ENCODE assay signal across 8 cellular contexts in the genomic region with DNA sequence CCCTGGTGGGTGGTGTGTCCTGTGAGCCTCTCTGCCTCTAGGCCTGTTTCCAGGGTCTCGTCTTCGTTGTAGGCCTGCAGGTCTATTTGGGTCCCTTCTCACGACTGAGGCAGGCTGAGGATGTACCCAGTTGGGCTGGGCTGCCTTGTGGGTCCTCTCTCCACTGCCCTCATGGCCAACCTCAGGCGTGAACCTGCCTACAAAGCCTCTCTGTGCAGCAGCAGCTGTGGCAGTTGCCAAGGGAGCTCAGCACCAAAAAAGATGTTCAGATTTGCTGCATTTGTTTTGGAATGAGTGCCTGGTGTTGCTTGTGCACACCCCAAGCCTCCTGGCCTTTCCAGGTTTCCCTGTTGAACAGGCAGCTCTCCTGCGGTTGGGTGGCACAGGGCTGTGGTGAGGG. TPM values are rescaled to one million over a fixed set of nuclear protein-coding genes. Genes with fewer than 3 reads are reported as not detected.
A peak's percentile ranks its signal among the peaks of the same experiment; 100 is the strongest.
DNase-seq lines count a peak whose midpoint lies in the region; ATAC-seq and TF ChIP-seq lines count a peak whose summit lies in the region.
"Had no signal": no experiment of that assay in that cellular context is flagged by ENCODE, and none has a peak within 500 bp of the region (broad histone marks: within the 10 kb centered on the region; RNA-seq: fewer than 3 reads in every experiment).

No MANE protein-coding gene starts in this region.

- H3K27ac Mint-ChIP-seq in T-helper 17 cell = peak overlapping the region; percentile 99
- peak overlapping the region; percentile 33 for H3K27ac Mint-ChIP-seq in stimulated activated memory B cell treated with anti-CD40 and anti-IgM and Interleukin-4, amounts not matched to agents 10 μg/mL and 1 μg/mL and 100 μg/mL, for 72 hours

- peak overlapping the region; percentile 89 for H3K4me2 ChIP-seq in DOHH2 (ENCODE audit: low read length)

- TF ChIP-seq CTCF in DOHH2 (IDR thresholded peaks at IDR 0.05; ENCODE audit: low read depth, low read length, poor library complexity, severe bottlenecking) (no peak), gastroesophageal sphincter (IDR thresholded peaks at IDR 0.05) (no peak), WERI-Rb-1 (IDR thresholded peaks at IDR 0.05; ENCODE audit: low read depth, low read length) (no peak)

- H3K9me3 Mint-ChIP-seq in stimulated activated memory B cell treated with anti-CD40 and anti-IgM and Interleukin-4, amounts not matched to agents 10 μg/mL and 1 μg/mL and 100 μg/mL, for 72 hours = no peaks in the 10 kb centered on the region

- H3K4me3 Mint-ChIP-seq in T-helper 17 cell = peak overlapping the region; percentile 87
- H3K4me3 Mint-ChIP-seq in stimulated activated memory B cell treated with anti-CD40 and anti-IgM and Interleukin-4, amounts not matched to agents 10 μg/mL and 1 μg/mL and 100 μg/mL, for 72 hours = no peak overlapping the region

- WGBS in gastroesophageal sphincter (ENCODE audit: low coverage in 1 of 2), 2 donors = 80 to 100% methylated on average over 1 of the region's 5 CpGs

- peaks cover 100% of the 10 kb centered on the region for H3K4me1 ChIP-seq in DOHH2 (ENCODE audit: control insufficient read depth, low read length)
- H3K4me1 ChIP-seq in gastroesophageal sphincter = peaks cover 31 to 100% (median 76%) of the 10 kb centered on the region in 3 donors

- TF ChIP-seq EP300 in gastroesophageal sphincter (IDR thresholded peaks at IDR 0.05) = no peak

- peaks cover 3% of the 10 kb centered on the region for H3K36me3 Mint-ChIP-seq in T-helper 17 cell (ENCODE audit: low read depth)
- H3K36me3 Mint-ChIP-seq in stimulated activated memory B cell treated with anti-CD40 and anti-IgM and Interleukin-4, amounts not matched to agents 10 μg/mL and 1 μg/mL and 100 μg/mL, for 72 hours = peaks cover 14% of the 10 kb centered on the region

- no peaks in the 10 kb centered on the region for H3K27me3 Mint-ChIP-seq in T-helper 17 cell
- H3K27me3 Mint-ChIP-seq in stimulated activated memory B cell treated with anti-CD40 and anti-IgM and Interleukin-4, amounts not matched to agents 10 μg/mL and 1 μg/mL and 100 μg/mL, for 72 hours = no peaks in the 10 kb centered on the region

- no peaks in the 10 kb centered on the region for H3K9me2 ChIP-seq in DOHH2 (replicated peaks; ENCODE audit: control insufficient read depth, low read length)

- no peak for DNase-seq in T-helper 17 cell
- DNase-seq in KBM-7 = no peak
- DNase-seq in NOMO-1 treated with DMSO at 0.1 percent for 48 hours (lab: John Stamatoyannopoulos, UW; ENCODE audit: unreplicated experiment) = no peak
- no peak for DNase-seq in WERI-Rb-1
- DNase-seq: DMS79 treated with DMSO at 0.1 percent for 48 hours had no signal

- peaks cover 79% of the 10 kb centered on the region for H3K4me1 Mint-ChIP-seq in T-helper 17 cell
- peaks cover 100% of the 10 kb centered on the region for H3K4me1 Mint-ChIP-seq in stimulated activated memory B cell treated with anti-CD40 and anti-IgM and Interleukin-4, amounts not matched to agents 10 μg/mL and 1 μg/mL and 100 μg/mL, for 72 hours

- ATAC-seq in T-helper 17 cell (no peak), gastroesophageal sphincter (no peak)
- ATAC-seq in stimulated activated memory B cell treated with anti-CD40 and anti-IgM and Interleukin-4, amounts not matched to agents 10 μg/mL and 1 μg/mL and 100 μg/mL, for 72 hours = no peak

- peaks cover 23% of the 10 kb centered on the region for H4K20me1 ChIP-seq in DOHH2 (ENCODE audit: control insufficient read depth, insufficient read depth, low read depth, low read length)

- TF ChIP-seq POLR2A in gastroesophageal sphincter (IDR thresholded peaks at IDR 0.05) = no peak

- peaks cover 100% of the 10 kb centered on the region for H3K79me2 ChIP-seq in DOHH2 (ENCODE audit: control insufficient read depth, low read length)

- H3F3A ChIP-seq in DOHH2 (ENCODE audit: control insufficient read depth, insufficient read depth) = peaks cover 58% of the 10 kb centered on the region

- H3K9me3 ChIP-seq in DOHH2 (ENCODE audit: control insufficient read depth, insufficient read depth, low read length) (no peaks in the 10 kb centered on the region), T-helper 17 cell (ENCODE audit: control insufficient read depth, low read length, poor library complexity, severe bottlenecking) (no peaks in the 10 kb centered on the region), gastroesophageal sphincter (no peaks in the 10 kb centered on the region), WERI-Rb-1 (ENCODE audit: severe bottlenecking) (no peaks in the 10 kb centered on the region)

- H3K27me3 ChIP-seq in DOHH2 (ENCODE audit: control insufficient read depth, low read length) (no peaks in the 10 kb centered on the region), gastroesophageal sphincter (no peaks in the 10 kb centered on the region), WERI-Rb-1 (ENCODE audit: insufficient read depth, low read depth, severe bottlenecking) (no peaks in the 10 kb centered on the region)

- H3K4me3 ChIP-seq in DOHH2 (ENCODE audit: low read length) = peak overlapping the region; percentile 67
- H3K4me3 ChIP-seq in gastroesophageal sphincter = no peak overlapping the region
- no peak overlapping the region for H3K4me3 ChIP-seq in WERI-Rb-1 (ENCODE audit: low read depth, low read length)

- in situ Hi-C loops in KBM-7 (cut with MboI; ENCODE audit: low pct_unique_long_range_greater_than_20kb, low sequenced_read_pairs) = no loop called here

- H3K36me3 ChIP-seq in DOHH2 (ENCODE audit: control insufficient read depth, low read length) = peaks cover 37% of the 10 kb centered on the region
- H3K36me3 ChIP-seq in gastroesophageal sphincter = no peaks in the 10 kb centered on the region
- H3K36me3 ChIP-seq in WERI-Rb-1 = no peaks in the 10 kb centered on the region

- peak overlapping the region; percentile 83 for H3K27ac ChIP-seq in DOHH2 (ENCODE audit: low read depth, low read length)
- peak overlapping the region; percentile 29 to 86 (median 80) for H3K27ac ChIP-seq in gastroesophageal sphincter
- H3K27ac ChIP-seq in WERI-Rb-1 = no peak overlapping the region

RNA-seq across cellular contexts. Expression of a gene that starts 13.4 kb away (rescaled TPM):
- 100 to 1,000 TPM; 184 to 226 TPM for total RNA-seq in T-helper 17 cell
- total RNA-seq in gastroesophageal sphincter = 100 to 1,000 TPM in 1 of 4 donors, 10 to 100 TPM in 3; 49.7 to 106 (median 76.1) TPM
